Comparison of ENCODE assay signal across 13 cellular contexts in genomic region chr20:9514072-9514460, GRCh38. TPM values are rescaled to one million over a fixed set of nuclear protein-coding genes. Genes with fewer than 3 reads are reported as not detected.
DNase-seq lines count a peak whose midpoint lies in the region; ATAC-seq, FAIRE-seq and TF ChIP-seq lines count a peak whose summit lies in the region.
"Had no signal": no experiment of that assay in that cellular context is flagged by ENCODE, and none has a peak within 500 bp of the region (broad histone marks: within the 10 kb centered on the region; RNA-seq: fewer than 3 reads in every experiment).

No MANE protein-coding gene starts in this region.

- H4K20me1 ChIP-seq in Loucy (ENCODE audit: insufficient read depth, low read length, poor library complexity, severe bottlenecking), result peaks cover 34% of the 10 kb centered on the region

- TF ChIP-seq CTCF in BE2C (IDR thresholded peaks at IDR 0.05; ENCODE audit: low read depth, low read length) (no peak), Loucy (conservative IDR thresholded peaks at IDR 0.05; ENCODE audit: low read length) (no peak), WERI-Rb-1 (IDR thresholded peaks at IDR 0.05; ENCODE audit: low read depth, low read length) (no peak), lower lobe of right lung (IDR thresholded peaks at IDR 0.05) (no peak)

- ATAC-seq in lower lobe of right lung (no peak), GM18498 (IDR thresholded peaks at IDR 0.05; ENCODE audit: unreplicated experiment) (no peak)

- H3K27me3 ChIP-seq in BE2C (no peaks in the 10 kb centered on the region), Loucy (ENCODE audit: insufficient read depth, low read length, poor library complexity, severe bottlenecking) (peaks cover 13% of the 10 kb centered on the region), WERI-Rb-1 (ENCODE audit: insufficient read depth, low read depth, severe bottlenecking) (peaks cover 12% of the 10 kb centered on the region), iPS-15b (ENCODE audit: control insufficient read depth, insufficient read depth, low read length) (peaks cover 95% of the 10 kb centered on the region), lower lobe of right lung (ENCODE audit: low read depth) (peaks cover 66% of the 10 kb centered on the region)

- H3K9me3 ChIP-seq in BE2C (no peaks in the 10 kb centered on the region), Loucy (ENCODE audit: insufficient read depth, low read depth, low read length) (no peaks in the 10 kb centered on the region), WERI-Rb-1 (ENCODE audit: severe bottlenecking) (no peaks in the 10 kb centered on the region), iPS-15b (ENCODE audit: control insufficient read depth, insufficient read depth, low read length) (no peaks in the 10 kb centered on the region), lower lobe of right lung (no peaks in the 10 kb centered on the region)
- H3K9me3 ChIP-seq: prostate gland, suprapubic skin had no signal

- H3K4me1 ChIP-seq in BE2C (peaks cover 9% of the 10 kb centered on the region), Loucy (ENCODE audit: insufficient read depth, low read length, poor library complexity, severe bottlenecking) (peaks cover 64% of the 10 kb centered on the region), iPS-15b (ENCODE audit: control insufficient read depth, insufficient read depth, low read length) (peaks cover 18% of the 10 kb centered on the region), lower lobe of right lung (peaks cover 30% of the 10 kb centered on the region)
- H3K4me1 ChIP-seq: prostate gland had no signal

- DNase-seq in BE2C, result no peak
- DNase-seq in WERI-Rb-1, result no peak
- DNase-seq in GM12891 (ENCODE audit: insufficient read length, low spot score), result no peak
- DNase-seq in lower lobe of right lung, result no peak
- DNase-seq in activated naive CD4-positive, alpha-beta T cell treated with anti-CD3 and anti-CD28 coated beads for 36 hours, result no peak
- DNase-seq: activated effector memory CD4-positive, alpha-beta T cell treated with Interleukin-2 at 50 U/mL for 16 hours; SHP77 treated with DMSO at 0.1 percent for 48 hours had no signal

- H3K27ac ChIP-seq in WERI-Rb-1 (no peak overlapping the region), lower lobe of right lung (no peak overlapping the region)
- H3K27ac ChIP-seq: prostate gland, suprapubic skin had no signal

- no peaks in the 10 kb centered on the region for H3K9me2 ChIP-seq in Loucy (replicated peaks; ENCODE audit: low read depth, low read length)

- H3K9me3 Mint-ChIP-seq in activated naive CD4-positive, alpha-beta T cell treated with anti-CD3 and anti-CD28 coated beads for 36 hours, result no peaks in the 10 kb centered on the region

- H3K36me3 ChIP-seq in BE2C (peaks cover 34% of the 10 kb centered on the region), Loucy (ENCODE audit: insufficient read depth, low read length) (peaks cover 23% of the 10 kb centered on the region), WERI-Rb-1 (no peaks in the 10 kb centered on the region), iPS-15b (ENCODE audit: control insufficient read depth, insufficient read depth, low read length) (no peaks in the 10 kb centered on the region), lower lobe of right lung (no peaks in the 10 kb centered on the region)
- H3K36me3 ChIP-seq: prostate gland, suprapubic skin had no signal

- H3K27me3 Mint-ChIP-seq in activated naive CD4-positive, alpha-beta T cell treated with anti-CD3 and anti-CD28 coated beads for 36 hours (ENCODE audit: low read depth), result peaks cover 69% of the 10 kb centered on the region

- H3K36me3 Mint-ChIP-seq in activated naive CD4-positive, alpha-beta T cell treated with anti-CD3 and anti-CD28 coated beads for 36 hours (ENCODE audit: low read depth), result no peaks in the 10 kb centered on the region

- H3K79me2 ChIP-seq in Loucy (ENCODE audit: insufficient read depth, low read length), result peaks cover 88% of the 10 kb centered on the region

- H3K4me3 Mint-ChIP-seq in activated naive CD4-positive, alpha-beta T cell treated with anti-CD3 and anti-CD28 coated beads for 36 hours, result no peak overlapping the region

- H3K4me2 ChIP-seq in Loucy (ENCODE audit: low read depth, low read length, poor library complexity, severe bottlenecking), result peak overlapping the region; percentile 82

- H3K4me3 ChIP-seq in BE2C (ENCODE audit: low read depth, low read length) (peak overlapping the region; percentile 84), Loucy (ENCODE audit: low read length, poor library complexity, severe bottlenecking) (peak overlapping the region; percentile 80), WERI-Rb-1 (ENCODE audit: low read depth, low read length) (peak overlapping the region; percentile 28), iPS-15b (ENCODE audit: low read depth, low read length) (peak overlapping the region; percentile 66), lower lobe of right lung (no peak overlapping the region)

- no peaks in the 10 kb centered on the region for H3K4me1 Mint-ChIP-seq in activated naive CD4-positive, alpha-beta T cell treated with anti-CD3 and anti-CD28 coated beads for 36 hours (ENCODE audit: low read depth)

- H3F3A ChIP-seq in Loucy (ENCODE audit: low read depth), result peaks cover 21% of the 10 kb centered on the region

- FAIRE-seq in GM12891 (lab: Jason Lieb, UNC), result no peak

- intact Hi-C loops in lower lobe of right lung (cut with DNase I), result no loop called here
- intact Hi-C loops in activated naive CD4-positive, alpha-beta T cell treated with anti-CD3 and anti-CD28 coated beads for 36 hours (cut with micrococcal nuclease), result no loop called here

- no peak overlapping the region for H2AFZ ChIP-seq in Loucy (ENCODE audit: low read length)

- TF ChIP-seq POLR2A in GM12891 (IDR thresholded peaks at IDR 0.05; ENCODE audit: low read depth, low read length), result no peak

- no peak overlapping the region for H3K27ac Mint-ChIP-seq in activated naive CD4-positive, alpha-beta T cell treated with anti-CD3 and anti-CD28 coated beads for 36 hours

- H3K9ac ChIP-seq in Loucy (ENCODE audit: low read depth, low read length, poor library complexity, severe bottlenecking), result peak overlapping the region; percentile 93
- H3K9ac ChIP-seq in iPS-15b (ENCODE audit: low read depth, low read length), result no peak overlapping the region

- CTCF ChIA-PET in activated naive CD4-positive, alpha-beta T cell treated with anti-CD3 and anti-CD28 coated beads for 36 hours (lab: Charles Lee), result interaction anchor here (1.4 kb wide), 1 partner anchor 464 kb away, joined by 3 read pairs; no protein-coding TSS in a partner anchor

TF ChIP-seq in GM12891, 5 proteins besides CTCF, POLR2A, EP300 and RAD21:
- no peak for TF ChIP-seq TAF1 (IDR thresholded peaks at IDR 0.05; ENCODE audit: low read depth, low read length)
- TF ChIP-seq SPI1 (IDR thresholded peaks at IDR 0.05; ENCODE audit: low read depth, low read length), result no peak
- no peak for TF ChIP-seq POU2F2 (IDR thresholded peaks at IDR 0.05; ENCODE audit: low read depth, low read length)
- no peak for TF ChIP-seq POLR2AphosphoS5 (IDR thresholded peaks at IDR 0.05; ENCODE audit: low read depth, low read length)
- no peak for TF ChIP-seq PAX5 (IDR thresholded peaks at IDR 0.05; ENCODE audit: insufficient read depth, low read length, severe bottlenecking)

RNA-seq across cellular contexts. Expression of gene LAMP5, which starts 0.3 kb away (rescaled TPM):
- 246 TPM for polyA plus RNA-seq in BE2C (2012; ENCODE audit: insufficient read depth, insufficient read length, low read depth)
- polyA plus RNA-seq in GM12891 (2012; ENCODE audit: low read depth, missing spikeins), result 0.18 TPM
- total RNA-seq in lower lobe of right lung, result 0.41 TPM
- not detected for total RNA-seq in activated naive CD4-positive, alpha-beta T cell treated with anti-CD3 and anti-CD28 coated beads for 36 hours
- total RNA-seq: fibroblast of villous mesenchyme had no signal
